Comparison of ENCODE assay signal across 13 cellular contexts in the genomic region with DNA sequence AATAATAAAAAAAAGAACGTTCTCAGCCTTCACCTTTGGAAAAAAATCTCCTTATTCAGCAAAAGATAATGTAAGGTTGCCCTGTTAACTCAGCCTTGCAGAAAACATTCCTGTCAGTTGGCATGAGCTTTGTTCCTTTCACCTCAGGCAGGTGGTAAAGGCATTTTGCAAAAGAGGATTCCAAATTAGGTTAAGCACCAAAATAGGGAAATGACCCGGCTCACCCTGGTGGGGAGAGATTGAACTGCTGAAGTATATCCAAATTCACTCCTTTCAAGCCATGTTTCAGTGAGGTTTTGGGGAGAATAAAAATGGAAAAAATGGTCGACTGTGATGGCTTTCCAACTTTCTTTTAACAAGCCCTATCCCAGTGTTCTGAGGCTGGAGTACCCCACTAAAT.
DNase-seq lines count a peak whose midpoint lies in the region; ATAC-seq, FAIRE-seq and TF ChIP-seq lines count a peak whose summit lies in the region.
"Had no signal": no experiment of that assay in that cellular context is flagged by ENCODE, and none has a peak within 500 bp of the region (broad histone marks: within the 10 kb centered on the region; RNA-seq: fewer than 3 reads in every experiment).

No MANE protein-coding gene starts in this region.

- POLR2A ChIA-PET in SK-N-SH (lab: Yijun Ruan, JAX), result no interaction called here

- CTCF ChIA-PET in SK-N-SH (lab: Yijun Ruan, JAX), result interaction anchor here (1.2 kb wide), 1 partner anchor 16 kb away, joined by 4 read pairs; no protein-coding TSS in a partner anchor

- H3F3A ChIP-seq in SK-N-SH (replicated peaks; ENCODE audit: insufficient read depth), result no peaks in the 10 kb centered on the region

- DNase-seq in SK-N-SH (no peak), OCI-M1 (lab: John Stamatoyannopoulos, UW) (peak; percentile 67), epithelial cell of proximal tubule (ENCODE audit: low read depth) (no peak), upper lobe of right lung (no peak), RCC 7860 (ENCODE audit: low spot score) (no peak)
- no peak for DNase-seq in activated CD4-positive, alpha-beta T cell treated with anti-CD3 and anti-CD28 coated beads for 4 hours
- DNase-seq: activated CD4-positive, alpha-beta T cell treated with anti-CD3 and anti-CD28 coated beads for 1 hour; IMR-90; left colon; NCI-H446 treated with DMSO at 0.1 percent for 48 hours had no signal

- H3K4me1 ChIP-seq in SK-N-SH (ENCODE audit: control insufficient read depth in 1 of 2, insufficient read depth in 2 of 2, low read depth in 1 of 2, low read length in 1 of 2) (no peaks in the 10 kb centered on the region), upper lobe of right lung (no peaks in the 10 kb centered on the region)
- H3K4me1 ChIP-seq: BLaER1 had no signal

- H2AFZ ChIP-seq in SK-N-SH (ENCODE audit: low read depth), result no peak overlapping the region

- H3K9ac ChIP-seq in SK-N-SH, result no peak overlapping the region
- H3K9ac ChIP-seq: BLaER1 had no signal

- H3K4me2 ChIP-seq in SK-N-SH, result no peak overlapping the region
- H3K4me2 ChIP-seq: BLaER1 had no signal

- FAIRE-seq in RCC 7860 (lab: Jason Lieb, UNC), result no peak

- no peaks in the 10 kb centered on the region for H3K9me2 ChIP-seq in SK-N-SH

- H3K36me3 ChIP-seq in SK-N-SH (replicated peaks in 1 of 2; ENCODE audit: control insufficient read depth in 1 of 2, insufficient read depth in 2 of 2, low read length in 1 of 2) (no peaks in the 10 kb centered on the region), upper lobe of right lung (no peaks in the 10 kb centered on the region)
- H3K36me3 ChIP-seq: BLaER1 had no signal

- no peak for TF ChIP-seq EP300 in SK-N-SH (IDR thresholded peaks at IDR 0.05; ENCODE audit: borderline replicate concordance in 1 of 2, low read depth in 1 of 2, low read length in 1 of 2)

- intact Hi-C loops in upper lobe of right lung (cut with DNase I), result no loop called here

- no peaks in the 10 kb centered on the region for H4K20me1 ChIP-seq in SK-N-SH (ENCODE audit: insufficient read depth)
- H4K20me1 ChIP-seq: BLaER1 had no signal

- H3K27me3 ChIP-seq in SK-N-SH (ENCODE audit: insufficient read depth), result no peaks in the 10 kb centered on the region
- no peaks in the 10 kb centered on the region for H3K27me3 ChIP-seq in upper lobe of right lung
- H3K27me3 ChIP-seq: BLaER1 had no signal

- H3K79me2 ChIP-seq in SK-N-SH (ENCODE audit: insufficient read depth), result no peaks in the 10 kb centered on the region

- peak; percentile 25; the same call in 1 of the 2 replicates for TF ChIP-seq CTCF in SK-N-SH (IDR thresholded peaks at IDR 0.05)
- TF ChIP-seq CTCF in epithelial cell of proximal tubule (conservative IDR thresholded peaks at IDR 0.05; ENCODE audit: low read depth, low read length), result peak; percentile 39
- peak; percentile 10 for TF ChIP-seq CTCF in upper lobe of right lung (IDR thresholded peaks at IDR 0.05)

- H3K27ac ChIP-seq in SK-N-SH (ENCODE audit: low read depth in 2 of 2, low read length in 1 of 2), result no peak overlapping the region
- H3K27ac ChIP-seq in upper lobe of right lung, result no peak overlapping the region
- H3K27ac ChIP-seq: BLaER1 had no signal

- no peak for TF ChIP-seq RAD21 in SK-N-SH (IDR thresholded peaks at IDR 0.05; ENCODE audit: low read length)

- H3K4me3 ChIP-seq in SK-N-SH (ENCODE audit: low read depth in 2 of 2, low read length in 1 of 2) (no peak overlapping the region), epithelial cell of proximal tubule (ENCODE audit: low read depth, low read length) (no peak overlapping the region), upper lobe of right lung (no peak overlapping the region)
- H3K4me3 ChIP-seq: BLaER1 had no signal

- H3K9me3 ChIP-seq in SK-N-SH, result no peaks in the 10 kb centered on the region
- no peaks in the 10 kb centered on the region for H3K9me3 ChIP-seq in upper lobe of right lung
- H3K9me3 ChIP-seq: BLaER1 had no signal

- WGBS in SK-N-SH (ENCODE audit: low lambda C conversion rate), result 29% methylated on average over 3 of the region's 3 CpGs

- ATAC-seq in SK-N-SH treated with all-trans-retinoic acid at 6 μM for 48 hours (no peak), upper lobe of right lung (no peak), HG03460 (IDR thresholded peaks at IDR 0.05; ENCODE audit: unreplicated experiment) (no peak)
- ATAC-seq: left colon had no signal

TF ChIP-seq in SK-N-SH, 30 proteins besides CTCF, POLR2A, EP300 and RAD21:
- TF ChIP-seq RCOR1 (IDR thresholded peaks at IDR 0.05; ENCODE audit: low read length), result no peak
- TF ChIP-seq, protein P1, sequence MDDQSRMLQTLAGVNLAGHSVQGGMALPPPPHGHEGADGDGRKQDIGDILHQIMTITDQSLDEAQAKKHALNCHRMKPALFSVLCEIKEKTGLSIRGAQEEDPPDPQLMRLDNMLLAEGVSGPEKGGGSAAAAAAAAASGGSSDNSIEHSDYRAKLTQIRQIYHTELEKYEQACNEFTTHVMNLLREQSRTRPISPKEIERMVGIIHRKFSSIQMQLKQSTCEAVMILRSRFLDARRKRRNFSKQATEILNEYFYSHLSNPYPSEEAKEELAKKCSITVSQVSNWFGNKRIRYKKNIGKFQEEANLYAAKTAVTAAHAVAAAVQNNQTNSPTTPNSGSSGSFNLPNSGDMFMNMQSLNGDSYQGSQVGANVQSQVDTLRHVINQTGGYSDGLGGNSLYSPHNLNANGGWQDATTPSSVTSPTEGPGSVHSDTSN (IDR thresholded peaks at IDR 0.05), result no peak
- no peak for TF ChIP-seq NFIC (IDR thresholded peaks at IDR 0.05; ENCODE audit: borderline replicate concordance)
- TF ChIP-seq MXI1 (IDR thresholded peaks at IDR 0.05; ENCODE audit: low read depth, low read length), result no peak
- no peak for TF ChIP-seq TAF1 (IDR thresholded peaks at IDR 0.05; ENCODE audit: borderline replicate concordance, low read depth, low read length)
- TF ChIP-seq FOXM1 (IDR thresholded peaks at IDR 0.05; ENCODE audit: low read depth), result no peak
- TF ChIP-seq, protein P2, sequence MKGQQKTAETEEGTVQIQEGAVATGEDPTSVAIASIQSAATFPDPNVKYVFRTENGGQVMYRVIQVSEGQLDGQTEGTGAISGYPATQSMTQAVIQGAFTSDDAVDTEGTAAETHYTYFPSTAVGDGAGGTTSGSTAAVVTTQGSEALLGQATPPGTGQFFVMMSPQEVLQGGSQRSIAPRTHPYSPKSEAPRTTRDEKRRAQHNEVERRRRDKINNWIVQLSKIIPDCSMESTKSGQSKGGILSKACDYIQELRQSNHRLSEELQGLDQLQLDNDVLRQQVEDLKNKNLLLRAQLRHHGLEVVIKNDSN (IDR thresholded peaks at IDR 0.05; ENCODE audit: borderline replicate concordance, low read depth), result no peak
- no peak for TF ChIP-seq FOSL2 (IDR thresholded peaks at IDR 0.05; ENCODE audit: borderline replicate concordance, low read depth)
- TF ChIP-seq EZH2phosphoT487 (IDR thresholded peaks at IDR 0.05; ENCODE audit: borderline replicate concordance, low read depth), result no peak

TF ChIP-seq in SK-N-SH treated with all-trans-retinoic acid at 6 μM for 48 hours, 23 proteins besides CTCF, POLR2A, EP300 and RAD21 (continues in another document):
- TF ChIP-seq CSDC2 (CRISPR knock-in tag; IDR thresholded peaks at IDR 0.05) (no peak), BACH2 (CRISPR knock-in tag; IDR thresholded peaks at IDR 0.05; ENCODE audit: borderline replicate concordance) (no peak)
- TF ChIP-seq, protein P3, sequence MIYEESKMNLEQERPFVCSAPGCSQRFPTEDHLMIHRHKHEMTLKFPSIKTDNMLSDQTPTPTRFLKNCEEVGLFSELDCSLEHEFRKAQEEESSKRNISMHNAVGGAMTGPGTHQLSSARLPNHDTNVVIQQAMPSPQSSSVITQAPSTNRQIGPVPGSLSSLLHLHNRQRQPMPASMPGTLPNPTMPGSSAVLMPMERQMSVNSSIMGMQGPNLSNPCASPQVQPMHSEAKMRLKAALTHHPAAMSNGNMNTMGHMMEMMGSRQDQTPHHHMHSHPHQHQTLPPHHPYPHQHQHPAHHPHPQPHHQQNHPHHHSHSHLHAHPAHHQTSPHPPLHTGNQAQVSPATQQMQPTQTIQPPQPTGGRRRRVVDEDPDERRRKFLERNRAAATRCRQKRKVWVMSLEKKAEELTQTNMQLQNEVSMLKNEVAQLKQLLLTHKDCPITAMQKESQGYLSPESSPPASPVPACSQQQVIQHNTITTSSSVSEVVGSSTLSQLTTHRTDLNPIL (CRISPR knock-in tag; IDR thresholded peaks at IDR 0.05; ENCODE audit: low read depth), result no peak
- TF ChIP-seq, protein P4, sequence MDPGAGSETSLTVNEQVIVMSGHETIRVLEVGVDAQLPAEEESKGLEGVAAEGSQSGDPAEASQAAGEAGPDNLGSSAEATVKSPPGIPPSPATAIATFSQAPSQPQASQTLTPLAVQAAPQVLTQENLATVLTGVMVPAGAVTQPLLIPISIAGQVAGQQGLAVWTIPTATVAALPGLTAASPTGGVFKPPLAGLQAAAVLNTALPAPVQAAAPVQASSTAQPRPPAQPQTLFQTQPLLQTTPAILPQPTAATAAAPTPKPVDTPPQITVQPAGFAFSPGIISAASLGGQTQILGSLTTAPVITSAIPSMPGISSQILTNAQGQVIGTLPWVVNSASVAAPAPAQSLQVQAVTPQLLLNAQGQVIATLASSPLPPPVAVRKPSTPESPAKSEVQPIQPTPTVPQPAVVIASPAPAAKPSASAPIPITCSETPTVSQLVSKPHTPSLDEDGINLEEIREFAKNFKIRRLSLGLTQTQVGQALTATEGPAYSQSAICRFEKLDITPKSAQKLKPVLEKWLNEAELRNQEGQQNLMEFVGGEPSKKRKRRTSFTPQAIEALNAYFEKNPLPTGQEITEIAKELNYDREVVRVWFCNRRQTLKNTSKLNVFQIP (CRISPR knock-in tag; IDR thresholded peaks at IDR 0.05; ENCODE audit: borderline replicate concordance, low read depth), result no peak
- TF ChIP-seq, protein P5, sequence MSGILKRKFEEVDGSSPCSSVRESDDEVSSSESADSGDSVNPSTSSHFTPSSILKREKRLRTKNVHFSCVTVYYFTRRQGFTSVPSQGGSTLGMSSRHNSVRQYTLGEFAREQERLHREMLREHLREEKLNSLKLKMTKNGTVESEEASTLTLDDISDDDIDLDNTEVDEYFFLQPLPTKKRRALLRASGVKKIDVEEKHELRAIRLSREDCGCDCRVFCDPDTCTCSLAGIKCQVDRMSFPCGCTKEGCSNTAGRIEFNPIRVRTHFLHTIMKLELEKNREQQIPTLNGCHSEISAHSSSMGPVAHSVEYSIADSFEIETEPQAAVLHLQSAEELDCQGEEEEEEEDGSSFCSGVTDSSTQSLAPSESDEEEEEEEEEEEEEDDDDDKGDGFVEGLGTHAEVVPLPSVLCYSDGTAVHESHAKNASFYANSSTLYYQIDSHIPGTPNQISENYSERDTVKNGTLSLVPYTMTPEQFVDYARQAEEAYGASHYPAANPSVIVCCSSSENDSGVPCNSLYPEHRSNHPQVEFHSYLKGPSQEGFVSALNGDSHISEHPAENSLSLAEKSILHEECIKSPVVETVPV (CRISPR knock-in tag; IDR thresholded peaks at IDR 0.05), result no peak
